1 cellular context compared by ENCODE assay signal in the genomic region with DNA sequence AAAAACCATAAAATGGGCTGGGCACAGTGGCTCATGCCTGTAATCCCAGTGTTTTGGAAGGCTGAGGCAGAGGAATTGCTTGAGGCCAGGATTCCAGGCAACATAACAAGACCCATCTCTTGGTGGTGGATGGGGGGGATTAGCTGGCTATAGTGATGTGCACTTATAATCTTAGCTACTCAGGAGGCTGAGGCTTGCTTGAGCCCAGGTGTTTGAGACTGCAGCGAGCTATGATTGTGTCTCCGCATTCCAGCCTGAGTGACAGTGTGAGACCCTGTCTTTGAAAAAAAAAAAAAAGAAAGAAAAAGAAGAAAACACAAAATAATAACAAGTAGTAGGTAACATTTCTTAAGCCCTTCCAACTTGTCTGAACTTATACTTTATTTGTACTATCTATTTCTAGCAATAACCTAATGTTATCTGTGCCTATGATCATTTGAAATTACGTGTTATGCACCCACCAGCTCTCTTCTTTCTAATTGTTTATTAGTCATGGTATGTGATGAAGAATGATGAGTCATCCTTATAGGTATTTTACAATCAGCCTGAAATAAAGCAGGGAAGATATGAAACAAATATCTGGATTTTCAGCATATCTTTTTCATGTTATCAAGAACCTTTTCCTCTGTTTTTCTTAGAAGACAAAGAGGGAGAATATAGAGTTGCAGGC.
TF ChIP-seq lines count a peak whose summit lies in the region.

No MANE protein-coding gene starts in this region.

TF ChIP-seq in HEK293, 187 proteins besides CTCF, POLR2A, EP300 and RAD21 (continued from another document):
- no peak for TF ChIP-seq AEBP2 (tag by site-specific recombination; IDR thresholded peaks at IDR 0.05; ENCODE audit: borderline replicate concordance)
